Comparison of ENCODE assay signal across 13 cellular contexts in the genomic region with DNA sequence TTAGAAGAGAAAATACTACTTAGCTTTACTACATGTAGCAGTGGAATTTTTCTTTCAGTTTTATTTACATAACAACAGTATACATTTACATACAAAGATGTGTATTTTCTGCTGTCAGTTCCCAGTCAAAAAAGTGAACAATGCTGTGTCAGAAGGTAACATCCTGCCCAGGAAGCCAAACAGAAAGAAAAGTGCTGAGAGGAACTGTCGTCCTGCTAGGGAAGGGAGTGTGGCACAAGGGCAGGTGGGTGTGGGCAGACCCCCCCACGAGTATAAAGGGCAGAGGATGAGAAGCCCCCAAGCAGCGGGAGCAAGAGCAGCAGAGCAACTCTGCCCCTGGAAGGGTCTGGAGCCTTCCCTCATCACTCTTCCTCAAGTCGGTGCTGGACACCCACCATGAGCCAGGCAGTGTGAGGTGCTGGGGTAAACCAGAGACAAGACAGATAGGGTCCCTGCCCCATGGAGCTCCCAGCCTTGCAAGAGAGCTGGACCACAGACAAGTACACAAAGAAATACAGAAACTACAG. TPM values are rescaled to one million over a fixed set of nuclear protein-coding genes. Genes with fewer than 3 reads are reported as not detected.
DNase-seq lines count a peak whose midpoint lies in the region; ATAC-seq, FAIRE-seq and TF ChIP-seq lines count a peak whose summit lies in the region.
"Had no signal": no experiment of that assay in that cellular context is flagged by ENCODE, and none has a peak within 500 bp of the region (broad histone marks: within the 10 kb centered on the region; RNA-seq: fewer than 3 reads in every experiment).

No MANE protein-coding gene starts in this region.

- H3K27ac Mint-ChIP-seq in CD8-positive, alpha-beta T cell, result peak overlapping the region; percentile 84

- H3K4me1 ChIP-seq in CD8-positive, alpha-beta T cell (ENCODE audit: insufficient read depth, low read length), result peaks cover 86% of the 10 kb centered on the region
- peaks cover 6% of the 10 kb centered on the region for H3K4me1 ChIP-seq in colonic mucosa
- peaks cover 17 to 28% of the 10 kb centered on the region in 2 donors for H3K4me1 ChIP-seq in small intestine (ENCODE audit: control insufficient read depth in 2 of 2, insufficient read depth in 1 of 2, low read depth in 1 of 2, low read length in 1 of 2)

- peaks cover 40% of the 10 kb centered on the region for H3K36me3 Mint-ChIP-seq in CD8-positive, alpha-beta T cell

- H3K9me3 ChIP-seq in CD8-positive, alpha-beta T cell (ENCODE audit: low read length), result no peaks in the 10 kb centered on the region
- H3K9me3 ChIP-seq in colonic mucosa (no peaks in the 10 kb centered on the region), small intestine (ENCODE audit: control insufficient read depth, low read depth) (no peaks in the 10 kb centered on the region)

- DNase-seq in CD8-positive, alpha-beta T cell, result no peak
- DNase-seq in NB4 (ENCODE audit: low read depth) (peak; percentile 38), colonic mucosa (peak; percentile 17), small intestine (no peak), MV-4-11 (lab: John Stamatoyannopoulos, UW) (no peak), NCI-H2081 (lab: John Stamatoyannopoulos, UW) (no peak)
- DNase-seq: Calu3; kidney; stimulated activated CD4-positive, alpha-beta T cell treated with anti-CD3 and anti-CD28 coated beads, Interleukin-2, amount 100 ng/mL, for 24 hours had no signal

- H3K36me3 ChIP-seq in CD8-positive, alpha-beta T cell (ENCODE audit: insufficient read depth, low read length), result no peaks in the 10 kb centered on the region
- H3K36me3 ChIP-seq in colonic mucosa, result no peaks in the 10 kb centered on the region
- H3K36me3 ChIP-seq in small intestine (ENCODE audit: control insufficient read depth in 2 of 2, insufficient read depth in 2 of 2, low read length in 2 of 2), result peaks cover 0 to 3% of the 10 kb centered on the region in 2 donors

- no peaks in the 10 kb centered on the region for H3K27me3 ChIP-seq in CD8-positive, alpha-beta T cell (ENCODE audit: insufficient read depth, low read length)
- H3K27me3 ChIP-seq in colonic mucosa (no peaks in the 10 kb centered on the region), small intestine (ENCODE audit: control insufficient read depth in 2 of 2, insufficient read depth in 2 of 2, low read length in 2 of 2) (no peaks in the 10 kb centered on the region)

- intact Hi-C loops in CD8-positive, alpha-beta T cell (cut with DNase I, micrococcal nuclease), result loop anchor here in 1 of 2 experiments (10.0 kb wide), 1 partner anchor 73 kb away; no protein-coding TSS in a partner anchor
- intact Hi-C loops in colonic mucosa (cut with DNase I), result no loop called here

- no peak for TF ChIP-seq POLR2A in NB4 (IDR thresholded peaks at IDR 0.05; ENCODE audit: extremely low read depth, insufficient read length)

- no peaks in the 10 kb centered on the region for H3K27me3 Mint-ChIP-seq in CD8-positive, alpha-beta T cell (ENCODE audit: low read depth)

- WGBS in small intestine, 3 donors, result 57 to 78% (median 63%) methylated on average over 4 of the region's 4 CpGs

- POLR2A ChIA-PET in CD8-positive, alpha-beta T cell (lab: Charles Lee), result interaction anchor here (4.8 kb wide), 1 partner anchor 31 kb away, joined by 39 read pairs; no protein-coding TSS in a partner anchor

- no peak for TF ChIP-seq CTCF in CD8-positive, alpha-beta T cell (IDR thresholded peaks at IDR 0.05)
- TF ChIP-seq CTCF in NB4 (IDR thresholded peaks at IDR 0.05; ENCODE audit: low read depth, low read length) (no peak), colonic mucosa (IDR thresholded peaks at IDR 0.05) (no peak)

- peaks cover 93% of the 10 kb centered on the region for H3K4me1 Mint-ChIP-seq in CD8-positive, alpha-beta T cell (ENCODE audit: low read depth)

- ATAC-seq in CD8-positive, alpha-beta T cell, result no peak
- ATAC-seq in GM21528 (IDR thresholded peaks at IDR 0.05; ENCODE audit: low FRiP score, unreplicated experiment), result no peak

- no peaks in the 10 kb centered on the region for H3K9me3 Mint-ChIP-seq in CD8-positive, alpha-beta T cell
- H3K9me3 Mint-ChIP-seq: brain had no signal

- CTCF ChIA-PET in CD8-positive, alpha-beta T cell (lab: Charles Lee), result interaction anchor here (1.6 to 4.7 kb wide), 2 partner anchors 14 to 38 kb away, joined by 5 to 34 read pairs; no protein-coding TSS in a partner anchor

- no peak overlapping the region for H3K27ac ChIP-seq in CD8-positive, alpha-beta T cell (ENCODE audit: low read depth, low read length)
- H3K27ac ChIP-seq in colonic mucosa (no peak overlapping the region), small intestine (ENCODE audit: low read depth in 1 of 2, low read length in 1 of 2) (peak overlapping the region; percentile 43 to 63)

- no peak for FAIRE-seq in small intestine (lab: Jason Lieb, UNC)
- FAIRE-seq: kidney had no signal

- no peak overlapping the region for H3K4me3 ChIP-seq in CD8-positive, alpha-beta T cell (ENCODE audit: low read depth, low read length)
- H3K4me3 ChIP-seq in NB4 (ENCODE audit: low read depth, low read length) (no peak overlapping the region), colonic mucosa (no peak overlapping the region), small intestine (ENCODE audit: low read depth in 1 of 2, low read length in 2 of 2) (no peak overlapping the region)

- H3K4me3 Mint-ChIP-seq in CD8-positive, alpha-beta T cell, result peak overlapping the region; percentile 62
- H3K4me3 Mint-ChIP-seq: brain had no signal

- H3K9ac ChIP-seq in colonic mucosa (ENCODE audit: low read depth in 2 of 2, low read length in 2 of 2), result no peak overlapping the region

RNA-seq across cellular contexts. Expression of gene TBC1D2B, which starts 39.7 kb away (rescaled TPM):
- total RNA-seq in CD8-positive, alpha-beta T cell, result 100 to 1,000 TPM in 1 of 2 experiments, 10 to 100 TPM in 1; 88.7 to 101 TPM
- total RNA-seq in colonic mucosa, result 10 to 100 TPM; 35.9 to 49.1 TPM
- 10 to 100 TPM in 1 of 3 donors, 1 to 10 TPM in 2; 7.6 to 16.0 (median 7.8) TPM for polyA plus RNA-seq in small intestine

RNA-seq across cellular contexts. Expression of gene SH2D7, which starts 54.5 kb away (rescaled TPM):
- not detected for total RNA-seq in CD8-positive, alpha-beta T cell
- total RNA-seq in colonic mucosa, result 1 to 10 TPM in 1 of 2 donors, under 1 TPM in 1; 0.58 to 1.6 TPM
- 1 to 10 TPM; 1.7 to 3.8 (median 2.9) TPM for polyA plus RNA-seq in small intestine
- total RNA-seq: Calu3, glomerular endothelial cell, kidney, renal cortical epithelial cell had no signal

Comparison
In these comparisons a context has a peak if more than half of its experiments do, and no peak if none do; other contexts are left out.
1. DNase-seq: peak in NB4 (single experiment) and colonic mucosa (single experiment); none in CD8-positive, alpha-beta T cell (0 of 7), small intestine (single experiment), MV-4-11 (single experiment) and NCI-H2081 (0 of 2).
2. H3K27ac ChIP-seq: peak in small intestine (2 of 2); none in CD8-positive, alpha-beta T cell (single experiment) and colonic mucosa (single experiment).